Comparison of ENCODE assay signal across 8 cellular contexts in genomic region chr15:89087830-89088604, GRCh38. TPM values are rescaled to one million over a fixed set of nuclear protein-coding genes. Genes with fewer than 3 reads are reported as not detected.
A peak's percentile ranks its signal among the peaks of the same experiment; 100 is the strongest.
DNase-seq lines count a peak whose midpoint lies in the region; ATAC-seq and TF ChIP-seq lines count a peak whose summit lies in the region.

A gene with protein sequence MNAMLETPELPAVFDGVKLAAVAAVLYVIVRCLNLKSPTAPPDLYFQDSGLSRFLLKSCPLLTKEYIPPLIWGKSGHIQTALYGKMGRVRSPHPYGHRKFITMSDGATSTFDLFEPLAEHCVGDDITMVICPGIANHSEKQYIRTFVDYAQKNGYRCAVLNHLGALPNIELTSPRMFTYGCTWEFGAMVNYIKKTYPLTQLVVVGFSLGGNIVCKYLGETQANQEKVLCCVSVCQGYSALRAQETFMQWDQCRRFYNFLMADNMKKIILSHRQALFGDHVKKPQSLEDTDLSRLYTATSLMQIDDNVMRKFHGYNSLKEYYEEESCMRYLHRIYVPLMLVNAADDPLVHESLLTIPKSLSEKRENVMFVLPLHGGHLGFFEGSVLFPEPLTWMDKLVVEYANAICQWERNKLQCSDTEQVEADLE (plus strand): TSS chr15:89088456. CDS start chr15:89116328, 27,872 bp downstream.

- H3K27me3 ChIP-seq in parathyroid adenoma (ENCODE audit: control insufficient read depth, insufficient read depth, low read length) (no peaks in the 10 kb centered on the region), tibial nerve (no peaks in the 10 kb centered on the region)

- 1% methylated on average over 23 to 41 of the region's 51 CpGs for WGBS in tibial nerve, 2 donors

- peaks cover 2% of the 10 kb centered on the region for H3K79me2 ChIP-seq in parathyroid adenoma

- H3K4me2 ChIP-seq in parathyroid adenoma (ENCODE audit: low read length), result peak within 1 kb of the TSS; percentile 87

- no peaks in the 10 kb centered on the region for H3K36me3 ChIP-seq in parathyroid adenoma (ENCODE audit: control insufficient read depth, insufficient read depth, low read length)
- H3K36me3 ChIP-seq in tibial nerve, result no peaks in the 10 kb centered on the region

- H2AFZ ChIP-seq in parathyroid adenoma, result peak within 1 kb of the TSS; percentile 78

- TF ChIP-seq POLR2A in tibial nerve (IDR thresholded peaks at IDR 0.05), result peak; percentile 86 to 90

- H3K9me3 ChIP-seq in parathyroid adenoma (ENCODE audit: control insufficient read depth, low read length) (no peaks in the 10 kb centered on the region), tibial nerve (no peaks in the 10 kb centered on the region)

- H3K27ac ChIP-seq in parathyroid adenoma, result peak within 1 kb of the TSS; percentile 34
- peak within 1 kb of the TSS; percentile 60 to 93 (median 86) for H3K27ac ChIP-seq in tibial nerve

- intact Hi-C loops in Right ventricle myocardium inferior (cut with DNase I), result loop anchor here (2.0 to 5.0 kb wide), 2 partner anchors 31 to 79 kb away; no protein-coding TSS in a partner anchor

- H3K4me1 ChIP-seq in parathyroid adenoma (no peaks in the 10 kb centered on the region), tibial nerve (peaks cover 3 to 51% (median 26%) of the 10 kb centered on the region in 4 donors)

- no peak for TF ChIP-seq CTCF in GM12864 (IDR thresholded peaks at IDR 0.05; ENCODE audit: low read depth, low read length, missing control alignments)
- no peak for TF ChIP-seq CTCF in parathyroid adenoma (IDR thresholded peaks at IDR 0.05)
- peak in 1 of 5 experiments; percentile 60 for TF ChIP-seq CTCF in tibial nerve (IDR thresholded peaks at IDR 0.05)

- H3K9ac ChIP-seq in parathyroid adenoma, result no peak within 1 kb of the TSS

- ATAC-seq in HG02759 (IDR thresholded peaks at IDR 0.05; ENCODE audit: unreplicated experiment) (peak; percentile 95), Right ventricle myocardium inferior (peak; percentile 96)

- TF ChIP-seq EP300 in tibial nerve (IDR thresholded peaks at IDR 0.05), result peak; percentile 46 to 74

- DNase-seq in GM12864 (ENCODE audit: low read depth), result peak; percentile 99
- DNase-seq in NCI-H1417 (lab: John Stamatoyannopoulos, UW), result peak; percentile 99 to 100 (median 100)
- DNase-seq in SW 1271 (lab: John Stamatoyannopoulos, UW), result peak; percentile 100
- peak; percentile 96 for DNase-seq in activated naive CD8-positive, alpha-beta T cell treated with anti-CD3 and anti-CD28 coated beads, Interleukin-2, amount 50 U/mL, for 16 hours (ENCODE audit: low read depth, low spot score)
- DNase-seq in Right ventricle myocardium inferior (ENCODE audit: missing footprints), result peak; percentile 99
- DNase-seq in tibial nerve (ENCODE audit: low spot score in 2 of 2), result peak; percentile 99

- H3K4me3 ChIP-seq in GM12864 (ENCODE audit: low read depth, low read length) (peak within 1 kb of the TSS; percentile 88), parathyroid adenoma (ENCODE audit: low read depth, low read length) (peak within 1 kb of the TSS; percentile 90), tibial nerve (peak within 1 kb of the TSS; percentile 67 to 98 (median 82))

RNA-seq across cellular contexts. Expression of the gene that starts here (rescaled TPM):
- total RNA-seq in Right ventricle myocardium inferior (69.9 TPM), tibial nerve (10 to 100 TPM; 29.7 to 48.1 (median 35.9) TPM)

Comparison
In these comparisons a context has a peak if more than half of its experiments do, and no peak if none do; other contexts are left out.
1. Peak in every context shown above with its lines: DNase-seq, ATAC-seq, H3K4me3 ChIP-seq and H3K27ac ChIP-seq.